Comparison of ENCODE assay signal across 21 cellular contexts in the genomic region with DNA sequence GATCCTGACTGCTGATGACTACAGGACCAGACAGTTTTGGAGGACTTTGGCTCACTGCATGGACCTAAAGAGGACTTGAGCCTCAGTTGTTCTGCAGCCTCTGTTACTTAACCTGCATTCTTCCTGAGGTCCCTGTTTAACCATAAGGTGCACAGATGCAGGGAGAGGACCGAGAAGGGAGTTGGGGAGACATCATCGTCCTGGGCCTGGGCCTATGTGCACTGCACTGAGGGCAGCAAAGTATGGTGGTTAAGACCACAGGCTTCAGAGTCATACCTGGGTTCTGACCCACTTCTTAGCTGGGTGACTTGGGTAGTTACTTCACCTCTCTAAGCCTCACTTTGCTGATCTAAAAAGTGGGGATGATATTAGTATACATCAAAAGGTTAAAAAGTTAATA. TPM values are rescaled to one million over a fixed set of nuclear protein-coding genes. Genes with fewer than 3 reads are reported as not detected.
A peak's percentile ranks its signal among the peaks of the same experiment; 100 is the strongest.
DNase-seq lines count a peak whose midpoint lies in the region; ATAC-seq and TF ChIP-seq lines count a peak whose summit lies in the region.
"Had no signal": no experiment of that assay in that cellular context is flagged by ENCODE, and none has a peak within 500 bp of the region (broad histone marks: within the 10 kb centered on the region; RNA-seq: fewer than 3 reads in every experiment).

No MANE protein-coding gene starts in this region.

- no peak overlapping the region for H3K4me3 ChIP-seq in coronary artery
- H3K4me3 ChIP-seq: A549 had no signal

- H3K4me1 Mint-ChIP-seq in activated CD4-positive, alpha-beta memory T cell treated with anti-CD3 and anti-CD28 coated beads, Interleukin-2, amount 10 ng/mL, durations not matched to agents 7 days and 5 days = no peaks in the 10 kb centered on the region
- H3K4me1 Mint-ChIP-seq in activated CD4-positive, alpha-beta memory T cell treated with anti-CD3 and anti-CD28 coated beads for 36 hours (ENCODE audit: low read depth) = no peaks in the 10 kb centered on the region

- H3K4me3 Mint-ChIP-seq in activated CD4-positive, alpha-beta memory T cell treated with anti-CD3 and anti-CD28 coated beads, Interleukin-2, amount 10 ng/mL, durations not matched to agents 7 days and 5 days = no peak overlapping the region
- H3K4me3 Mint-ChIP-seq in activated CD4-positive, alpha-beta memory T cell treated with anti-CD3 and anti-CD28 coated beads for 36 hours = no peak overlapping the region
- H3K4me3 Mint-ChIP-seq: CD4-positive, alpha-beta T cell; HFFc6 had no signal

- H3K27me3 Mint-ChIP-seq in activated CD4-positive, alpha-beta memory T cell treated with anti-CD3 and anti-CD28 coated beads, Interleukin-2, amount 10 ng/mL, durations not matched to agents 7 days and 5 days = peaks cover 6% of the 10 kb centered on the region
- H3K27me3 Mint-ChIP-seq in activated CD4-positive, alpha-beta memory T cell treated with anti-CD3 and anti-CD28 coated beads for 36 hours = peaks cover 5% of the 10 kb centered on the region

- CTCF ChIA-PET in activated CD4-positive, alpha-beta memory T cell treated with anti-CD3 and anti-CD28 coated beads, Interleukin-2, amount 10 ng/mL, durations not matched to agents 7 days and 5 days (lab: Charles Lee) = no interaction called here
- CTCF ChIA-PET in activated CD4-positive, alpha-beta memory T cell treated with anti-CD3 and anti-CD28 coated beads for 36 hours (lab: Charles Lee) = no interaction called here

- POLR2A ChIA-PET in activated CD4-positive, alpha-beta memory T cell treated with anti-CD3 and anti-CD28 coated beads, Interleukin-2, amount 10 ng/mL, durations not matched to agents 7 days and 5 days (lab: Charles Lee) = no interaction called here
- POLR2A ChIA-PET in activated CD4-positive, alpha-beta memory T cell treated with anti-CD3 and anti-CD28 coated beads for 36 hours (lab: Charles Lee) = no interaction called here

- intact Hi-C loops in activated CD4-positive, alpha-beta memory T cell treated with anti-CD3 and anti-CD28 coated beads for 36 hours (cut with micrococcal nuclease) = no loop called here

- no peak for TF ChIP-seq CTCF in coronary artery (IDR thresholded peaks at IDR 0.05)

- no peak overlapping the region for H3K27ac Mint-ChIP-seq in activated CD4-positive, alpha-beta memory T cell treated with anti-CD3 and anti-CD28 coated beads, Interleukin-2, amount 10 ng/mL, durations not matched to agents 7 days and 5 days
- no peak overlapping the region for H3K27ac Mint-ChIP-seq in activated CD4-positive, alpha-beta memory T cell treated with anti-CD3 and anti-CD28 coated beads for 36 hours
- H3K27ac Mint-ChIP-seq: CD4-positive, alpha-beta T cell; HFFc6 had no signal

- peak; percentile 9 for DNase-seq in activated CD4-positive, alpha-beta memory T cell treated with anti-CD3 and anti-CD28 coated beads, Interleukin-2, amount 10 ng/mL, durations not matched to agents 7 days and 5 days
- DNase-seq in activated CD4-positive, alpha-beta memory T cell treated with anti-CD3 and anti-CD28 coated beads for 36 hours = no peak
- DNase-seq in coronary artery (ENCODE audit: low spot score) = peak; percentile 29
- peak; percentile 14 for DNase-seq in islet precursor cell
- DNase-seq in DMS114 treated with DMSO at 0.1 percent for 48 hours (lab: John Stamatoyannopoulos, UW; ENCODE audit: unreplicated experiment) = no peak
- DNase-seq in activated effector memory CD4-positive, alpha-beta T cell treated with Interleukin-2 at 50 U/mL for 16 hours = no peak
- DNase-seq: AML-193; Caco-2; CD4-positive, alpha-beta T cell; DMS153; DMS79; GDM1; GOT3; H7; HFFc6 had no signal

- no peaks in the 10 kb centered on the region for H3K36me3 Mint-ChIP-seq in activated CD4-positive, alpha-beta memory T cell treated with anti-CD3 and anti-CD28 coated beads, Interleukin-2, amount 10 ng/mL, durations not matched to agents 7 days and 5 days (ENCODE audit: low read depth)
- H3K36me3 Mint-ChIP-seq in activated CD4-positive, alpha-beta memory T cell treated with anti-CD3 and anti-CD28 coated beads for 36 hours = peaks cover 7% of the 10 kb centered on the region

- no peaks in the 10 kb centered on the region for H3K9me3 Mint-ChIP-seq in activated CD4-positive, alpha-beta memory T cell treated with anti-CD3 and anti-CD28 coated beads, Interleukin-2, amount 10 ng/mL, durations not matched to agents 7 days and 5 days
- peaks cover 24% of the 10 kb centered on the region for H3K9me3 Mint-ChIP-seq in activated CD4-positive, alpha-beta memory T cell treated with anti-CD3 and anti-CD28 coated beads for 36 hours

- H3K27ac ChIP-seq in coronary artery = no peak overlapping the region
- H3K27ac ChIP-seq: 22Rv1, A549, HL-60 had no signal

- ATAC-seq in GM21825 (IDR thresholded peaks at IDR 0.05; ENCODE audit: unreplicated experiment) = no peak
- ATAC-seq: A549, HCT116 had no signal

RNA-seq across cellular contexts. Expression of gene KY, which starts 21.9 kb away (rescaled TPM):
- not detected for total RNA-seq in activated CD4-positive, alpha-beta memory T cell treated with anti-CD3 and anti-CD28 coated beads, Interleukin-2, amount 10 ng/mL, durations not matched to agents 7 days and 5 days
- not detected for total RNA-seq in activated CD4-positive, alpha-beta memory T cell treated with anti-CD3 and anti-CD28 coated beads for 36 hours
- total RNA-seq: Caco-2; CD4-positive, alpha-beta T cell; HT1080 had no signal

Comparison
In these comparisons a context has a peak if more than half of its experiments do, and no peak if none do; other contexts are left out.
1. DNase-seq: peak in activated CD4-positive, alpha-beta memory T cell treated with anti-CD3 and anti-CD28 coated beads, Interleukin-2, amount 10 ng/mL, durations not matched to agents 7 days and 5 days (single experiment), coronary artery (single experiment) and islet precursor cell (single experiment); none in activated CD4-positive, alpha-beta memory T cell treated with anti-CD3 and anti-CD28 coated beads for 36 hours (single experiment), DMS114 treated with DMSO at 0.1 percent for 48 hours (single experiment) and activated effector memory CD4-positive, alpha-beta T cell treated with Interleukin-2 at 50 U/mL for 16 hours (single experiment).